ENCODE assay signal across 1 cellular context in genomic region chr20:3787640-3788015, GRCh38.
A peak's percentile ranks its signal among the peaks of the same experiment; 100 is the strongest.
TF ChIP-seq lines count a peak whose summit lies in the region.

No MANE protein-coding gene starts in this region.

TF ChIP-seq in HepG2, 621 proteins besides CTCF, POLR2A, EP300 and RAD21:
- TF ChIP-seq, protein P1, sequence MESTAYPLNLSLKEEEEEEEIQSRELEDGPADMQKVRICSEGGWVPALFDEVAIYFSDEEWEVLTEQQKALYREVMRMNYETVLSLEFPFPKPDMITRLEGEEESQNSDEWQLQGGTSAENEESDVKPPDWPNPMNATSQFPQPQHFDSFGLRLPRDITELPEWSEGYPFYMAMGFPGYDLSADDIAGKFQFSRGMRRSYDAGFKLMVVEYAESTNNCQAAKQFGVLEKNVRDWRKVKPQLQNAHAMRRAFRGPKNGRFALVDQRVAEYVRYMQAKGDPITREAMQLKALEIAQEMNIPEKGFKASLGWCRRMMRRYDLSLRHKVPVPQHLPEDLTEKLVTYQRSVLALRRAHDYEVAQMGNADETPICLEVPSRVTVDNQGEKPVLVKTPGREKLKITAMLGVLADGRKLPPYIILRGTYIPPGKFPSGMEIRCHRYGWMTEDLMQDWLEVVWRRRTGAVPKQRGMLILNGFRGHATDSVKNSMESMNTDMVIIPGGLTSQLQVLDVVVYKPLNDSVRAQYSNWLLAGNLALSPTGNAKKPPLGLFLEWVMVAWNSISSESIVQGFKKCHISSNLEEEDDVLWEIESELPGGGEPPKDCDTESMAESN (CRISPR knock-in tag; conservative IDR thresholded peaks at IDR 0.05), result 0 out of 2 replicates have a peak, but pooled peaks have one; percentile 28
- TF ChIP-seq REST (IDR thresholded peaks at IDR 0.05; ENCODE audit: borderline replicate concordance in 1 of 2, low read depth in 1 of 2, low read length in 2 of 2) (peak; percentile 6 to 69; a peak in 3 of 4 replicates), CC2D1A (CRISPR knock-in tag; IDR thresholded peaks at IDR 0.05) (0 out of 2 replicates have a peak, but pooled peaks have one; percentile 36)
